In genomic region chr20:20781029-20781428, GRCh38 we compare ENCODE assay signal across 1 cellular context.
TF ChIP-seq lines count a peak whose summit lies in the region.

No MANE protein-coding gene starts in this region.

TF ChIP-seq in GM23338, 12 proteins besides CTCF, POLR2A, EP300 and RAD21 (continued from another document):
- no peak for TF ChIP-seq REST (IDR thresholded peaks at IDR 0.05; ENCODE audit: unreplicated experiment)
